In the genomic region with DNA sequence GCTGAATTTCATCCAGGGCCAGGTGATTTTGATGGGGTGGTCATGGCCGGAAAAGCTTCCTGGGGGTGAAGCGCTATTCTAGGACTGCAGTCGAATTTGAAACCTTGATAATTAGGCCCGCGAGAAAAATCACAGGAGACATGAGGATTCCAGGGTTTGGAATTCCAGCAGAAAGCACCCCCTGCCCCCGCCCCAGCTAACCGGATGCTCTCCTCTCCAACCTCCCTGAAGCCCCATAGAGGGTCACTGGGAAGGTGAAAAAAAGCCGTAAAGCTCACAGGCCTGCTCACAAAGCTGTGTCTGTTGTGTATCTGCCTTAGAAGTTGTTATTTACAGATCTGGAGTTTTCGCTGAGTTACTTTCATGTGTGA, we compare ENCODE assay signal across 27 cellular contexts. TPM values are rescaled to one million over a fixed set of nuclear protein-coding genes. Genes with fewer than 3 reads are reported as not detected.
DNase-seq lines count a peak whose midpoint lies in the region; ATAC-seq, FAIRE-seq and TF ChIP-seq lines count a peak whose summit lies in the region.
"Had no signal": no experiment of that assay in that cellular context is flagged by ENCODE, and none has a peak within 500 bp of the region (broad histone marks: within the 10 kb centered on the region; RNA-seq: fewer than 3 reads in every experiment).

No MANE protein-coding gene starts in this region.

- CTCF ChIA-PET in A549 (lab: Yijun Ruan, JAX), result interaction anchor here (0.7 to 3.3 kb wide), 7 partner anchors 8 to 74 kb away, joined by 3 to 13 read pairs (median 5); no protein-coding TSS in a partner anchor

- TF ChIP-seq RAD21 in A549 (conservative IDR thresholded peaks at IDR 0.05 in 1 of 2, IDR thresholded peaks at IDR 0.05 in 1 of 2), result no peak

- H3K4me3 Mint-ChIP-seq in CD4-positive, CD25-positive, alpha-beta regulatory T cell, result peak overlapping the region in 3 of 4 donors; percentile 33 to 59 (median 43)
- no peak overlapping the region for H3K4me3 Mint-ChIP-seq in T-helper 17 cell
- H3K4me3 Mint-ChIP-seq in nephron, result peak overlapping the region; percentile 43 to 68 (median 62)
- peak overlapping the region in 1 of 2 donors; percentile 15 for H3K4me3 Mint-ChIP-seq in stimulated activated naive CD8-positive, alpha-beta T cell treated with anti-CD3 and anti-CD28 coated beads, Interleukin-15, amount 100 ng/mL, for 72 hours

- no peak for TF ChIP-seq EP300 in A549 (IDR thresholded peaks at IDR 0.05)

- TF ChIP-seq POLR2A in A549 (IDR thresholded peaks at IDR 0.05; ENCODE audit: low read length), result no peak

- WGBS in A549 (ENCODE audit: missing lambda C conversion rate), result 82% methylated on average over 9 of the region's 9 CpGs

- H3K27me3 Mint-ChIP-seq in CD4-positive, CD25-positive, alpha-beta regulatory T cell, result peaks cover 30% of the 10 kb centered on the region
- H3K27me3 Mint-ChIP-seq in T-helper 17 cell, result no peaks in the 10 kb centered on the region
- H3K27me3 Mint-ChIP-seq in nephron (ENCODE audit: low read depth), result peaks cover 10% of the 10 kb centered on the region
- peaks cover 28% of the 10 kb centered on the region for H3K27me3 Mint-ChIP-seq in stimulated activated naive CD8-positive, alpha-beta T cell treated with anti-CD3 and anti-CD28 coated beads, Interleukin-15, amount 100 ng/mL, for 72 hours

- no peaks in the 10 kb centered on the region for H3K36me3 Mint-ChIP-seq in CD4-positive, CD25-positive, alpha-beta regulatory T cell
- H3K36me3 Mint-ChIP-seq in T-helper 17 cell (ENCODE audit: low read depth) (no peaks in the 10 kb centered on the region), nephron (ENCODE audit: low read depth) (no peaks in the 10 kb centered on the region)
- H3K36me3 Mint-ChIP-seq: T-cell had no signal

- no peak for ATAC-seq in A549
- ATAC-seq in CD4-positive, CD25-positive, alpha-beta regulatory T cell (ENCODE audit: low read depth in 2 of 2), result no peak
- ATAC-seq in T-helper 17 cell, result no peak
- no peak for ATAC-seq in stimulated activated naive CD8-positive, alpha-beta T cell treated with anti-CD3 and anti-CD28 coated beads, Interleukin-15, amount 100 ng/mL, for 72 hours
- ATAC-seq: left cardiac atrium, sciatic nerve, T-cell had no signal

- FAIRE-seq in A549 (lab: Jason Lieb, UNC), result no peak
- FAIRE-seq: H1 had no signal

- peak overlapping the region; percentile 93; the same call in 1 of the 3 replicates for H3K4me2 ChIP-seq in A549

- no peak overlapping the region for H3K4me3 ChIP-seq in A549
- H3K4me3 ChIP-seq in CD4-positive, CD25-positive, alpha-beta regulatory T cell (ENCODE audit: low read depth, low read length), result no peak overlapping the region
- no peak overlapping the region for H3K4me3 ChIP-seq in tibial artery

- DNase-seq in A549 (ENCODE audit: low read depth in 1 of 2, low spot score in 1 of 2) (no peak), T-helper 17 cell (no peak), tibial artery (no peak)
- no peak for DNase-seq in CD4-positive, CD25-positive, alpha-beta regulatory T cell
- DNase-seq in stimulated activated naive CD8-positive, alpha-beta T cell treated with anti-CD3 and anti-CD28 coated beads, Interleukin-15, amount 100 ng/mL, for 72 hours, result no peak
- no peak for DNase-seq in effector CD8-positive, alpha-beta T cell (lab: John Stamatoyannopoulos, UW)
- DNase-seq: activated CD4-positive, CD25-positive, alpha-beta regulatory T cell treated with anti-CD3 and anti-CD28 coated beads, Interleukin-2, amount 50 U/mL, for 72 hours; activated naive CD4-positive, alpha-beta T cell treated with anti-CD3 and anti-CD28 coated beads, Interleukin-2, amount 50 U/mL, for 16 hours; activated T-cell treated with anti-CD3 and anti-CD28 coated beads, Interleukin-2, amount 50 U/mL, for 48 hours; CD4-positive, alpha-beta T cell; central memory CD4-positive, alpha-beta T cell; DMS 273 treated with DMSO at 0.1 percent for 48 hours; esophagus squamous epithelium; foreskin melanocyte; left cardiac atrium; mammary epithelial cell; MV-4-11; nephron progenitor cell; NK-92 treated with Interleukin-12 subunit alpha and Interleukin-12 subunit beta, amount 100 ng/mL, for 24 hours; Peyer's patch; stimulated activated CD4-positive, alpha-beta T cell treated with anti-CD3 and anti-CD28 coated beads, Interleukin-12 subunit alpha, Interleukin-12 subunit beta, amount 100 ng/mL, for 4 hours; stimulated activated CD4-positive, alpha-beta T cell treated with anti-CD3 and anti-CD28 coated beads, Interleukin-4, amount 100 ng/mL, for 1 hour; T-cell had no signal

- POLR2A ChIA-PET in A549 (lab: Yijun Ruan, JAX), result no interaction called here

- H3K27ac ChIP-seq in A549 (no peak overlapping the region), tibial artery (no peak overlapping the region)
- no peak overlapping the region for H3K27ac ChIP-seq in CD4-positive, CD25-positive, alpha-beta regulatory T cell (ENCODE audit: insufficient read depth, low read length, poor library complexity, severe bottlenecking)
- H3K27ac ChIP-seq: esophagus squamous epithelium, Peyer's patch, SJSA1 had no signal

- peaks cover 9% of the 10 kb centered on the region; the same call in 1 of the 3 replicates for H3K4me1 ChIP-seq in A549
- peaks cover 19% of the 10 kb centered on the region for H3K4me1 ChIP-seq in CD4-positive, CD25-positive, alpha-beta regulatory T cell (ENCODE audit: control insufficient read depth, insufficient read depth, low read length, poor library complexity, severe bottlenecking)
- peaks cover 0 to 22% (median 12%) of the 10 kb centered on the region in 4 donors for H3K4me1 ChIP-seq in tibial artery

- H3K27me3 ChIP-seq in CD4-positive, CD25-positive, alpha-beta regulatory T cell (ENCODE audit: control insufficient read depth, insufficient read depth, low read length), result peaks cover 5% of the 10 kb centered on the region
- H3K27me3 ChIP-seq in tibial artery, result peaks cover 0 to 24% of the 10 kb centered on the region in 2 donors
- H3K27me3 ChIP-seq: Peyer's patch, SJSA1 had no signal

- no peaks in the 10 kb centered on the region for H3K36me3 ChIP-seq in CD4-positive, CD25-positive, alpha-beta regulatory T cell (ENCODE audit: control insufficient read depth, insufficient read depth, low read length)
- no peaks in the 10 kb centered on the region for H3K36me3 ChIP-seq in tibial artery
- H3K36me3 ChIP-seq: esophagus squamous epithelium, Peyer's patch had no signal

- intact Hi-C loops in tibial artery (cut with DNase I; ENCODE audit: low total_unique reads), result no loop called here

- peaks cover 0 to 17% (median 7%) of the 10 kb centered on the region in 4 donors for H3K4me1 Mint-ChIP-seq in CD4-positive, CD25-positive, alpha-beta regulatory T cell
- H3K4me1 Mint-ChIP-seq in T-helper 17 cell (peaks cover 4% of the 10 kb centered on the region), nephron (peaks cover 14% of the 10 kb centered on the region)
- H3K4me1 Mint-ChIP-seq in stimulated activated naive CD8-positive, alpha-beta T cell treated with anti-CD3 and anti-CD28 coated beads, Interleukin-15, amount 100 ng/mL, for 72 hours, result peaks cover 32% of the 10 kb centered on the region

- H3K9me3 ChIP-seq in A549 (no peaks in the 10 kb centered on the region), T-helper 17 cell (ENCODE audit: control insufficient read depth, low read length, poor library complexity, severe bottlenecking) (no peaks in the 10 kb centered on the region), tibial artery (no peaks in the 10 kb centered on the region)
- no peaks in the 10 kb centered on the region for H3K9me3 ChIP-seq in CD4-positive, CD25-positive, alpha-beta regulatory T cell (ENCODE audit: control insufficient read depth in 2 of 2, low read length in 2 of 2)
- H3K9me3 ChIP-seq: esophagus squamous epithelium had no signal

- H3K9me3 Mint-ChIP-seq in CD4-positive, CD25-positive, alpha-beta regulatory T cell, result no peaks in the 10 kb centered on the region
- H3K9me3 Mint-ChIP-seq in nephron, result no peaks in the 10 kb centered on the region
- H3K9me3 Mint-ChIP-seq in stimulated activated naive CD8-positive, alpha-beta T cell treated with anti-CD3 and anti-CD28 coated beads, Interleukin-15, amount 100 ng/mL, for 72 hours, result no peaks in the 10 kb centered on the region
- H3K9me3 Mint-ChIP-seq: CD4-positive, alpha-beta T cell; nephron progenitor cell; T-cell had no signal

- no peak overlapping the region for H3K27ac Mint-ChIP-seq in CD4-positive, CD25-positive, alpha-beta regulatory T cell
- H3K27ac Mint-ChIP-seq in T-helper 17 cell (peak overlapping the region; percentile 16), nephron (no peak overlapping the region)
- H3K27ac Mint-ChIP-seq in stimulated activated naive CD8-positive, alpha-beta T cell treated with anti-CD3 and anti-CD28 coated beads, Interleukin-15, amount 100 ng/mL, for 72 hours, result no peak overlapping the region
- H3K27ac Mint-ChIP-seq: CD4-positive, alpha-beta T cell; nephron progenitor cell; T-cell had no signal

- no peak for TF ChIP-seq CTCF in A549 (IDR thresholded peaks at IDR 0.05)
- no peak for TF ChIP-seq CTCF in nephron (IDR thresholded peaks at IDR 0.05; ENCODE audit: unreplicated experiment in 3 of 3)
- TF ChIP-seq CTCF in tibial artery (IDR thresholded peaks at IDR 0.05), result no peak

TF ChIP-seq in A549, 52 proteins besides CTCF, POLR2A, EP300 and RAD21 (continues in another document):
- TF ChIP-seq JUN (IDR thresholded peaks at IDR 0.05) (no peak), CBX2 (IDR thresholded peaks at IDR 0.05; ENCODE audit: borderline replicate concordance, low read depth) (no peak), RARB (CRISPR knock-in tag; IDR thresholded peaks at IDR 0.05) (no peak)
- TF ChIP-seq, protein P1, sequence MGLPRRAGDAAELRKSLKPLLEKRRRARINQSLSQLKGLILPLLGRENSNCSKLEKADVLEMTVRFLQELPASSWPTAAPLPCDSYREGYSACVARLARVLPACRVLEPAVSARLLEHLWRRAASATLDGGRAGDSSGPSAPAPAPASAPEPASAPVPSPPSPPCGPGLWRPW (IDR thresholded peaks at IDR 0.05), result no peak
- TF ChIP-seq, protein P2, sequence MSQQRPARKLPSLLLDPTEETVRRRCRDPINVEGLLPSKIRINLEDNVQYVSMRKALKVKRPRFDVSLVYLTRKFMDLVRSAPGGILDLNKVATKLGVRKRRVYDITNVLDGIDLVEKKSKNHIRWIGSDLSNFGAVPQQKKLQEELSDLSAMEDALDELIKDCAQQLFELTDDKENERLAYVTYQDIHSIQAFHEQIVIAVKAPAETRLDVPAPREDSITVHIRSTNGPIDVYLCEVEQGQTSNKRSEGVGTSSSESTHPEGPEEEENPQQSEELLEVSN (IDR thresholded peaks at IDR 0.05; ENCODE audit: borderline replicate concordance, low read depth), result no peak

RNA-seq across cellular contexts. Expression of a gene that starts 1.2 kb away (rescaled TPM):
- polyA plus RNA-seq in A549 (2011; rRNA removed), result 23.4 and 28.7 TPM in 2 replicates
- 28.6 and 32.9 TPM in 2 replicates for polyA plus RNA-seq in A549 (2012; cell fraction: cytosol; rRNA removed)
- polyA plus RNA-seq in A549 (2012; cell fraction: nucleus; rRNA removed), result 10.9 and 16.4 TPM in 2 replicates
- 25.4 to 27.7 TPM (median 26.8 TPM) in 3 replicates for polyA plus RNA-seq in A549 (2017; fragmentation: RNase III; extraction: RNeasy Plus Mini Kit Qiagen cat#74134 plus additional on column Dnase treatment)
- 15.0 and 15.7 TPM in 2 replicates for polyA minus RNA-seq in A549 (2011; rRNA and poly(A)+ RNA removed)
- total RNA-seq in CD4-positive, CD25-positive, alpha-beta regulatory T cell, result 2.9 TPM
- 1 to 10 TPM; 3.4 to 5.1 (median 4.3) TPM for polyA plus RNA-seq in CD4-positive, CD25-positive, alpha-beta regulatory T cell
- total RNA-seq in T-helper 17 cell, result 1 to 10 TPM in 1 of 2 donors, under 1 TPM in 1; 0.86 to 1.5 TPM
